Comparison of ENCODE assay signal across 9 cellular contexts in genomic region chr2:161415041-161415440, GRCh38. TPM values are rescaled to one million over a fixed set of nuclear protein-coding genes. Genes with fewer than 3 reads are reported as not detected.
DNase-seq lines count a peak whose midpoint lies in the region; ATAC-seq, FAIRE-seq and TF ChIP-seq lines count a peak whose summit lies in the region.
"Had no signal": no experiment of that assay in that cellular context is flagged by ENCODE, and none has a peak within 500 bp of the region (broad histone marks: within the 10 kb centered on the region; RNA-seq: fewer than 3 reads in every experiment).

No MANE protein-coding gene starts in this region.

- H3K27me3 Mint-ChIP-seq in CD14-positive monocyte (ENCODE audit: low read depth in 3 of 3) = peaks cover 61 to 72% (median 64%) of the 10 kb centered on the region in 3 donors
- peaks cover 79% of the 10 kb centered on the region for H3K27me3 Mint-ChIP-seq in mesothelial cell of epicardium (ENCODE audit: low read depth)

- WGBS in IMR-90 (ENCODE audit: extremely low coverage in 2 of 2, insufficient read length in 1 of 2), 2 experiments = 67% methylated on average over 3 of the region's 13 CpGs; no CpG with 5 or more reads in 1 of the 2 experiments

- peaks cover 8% of the 10 kb centered on the region; the same call in 1 of the 2 replicates for H4K20me1 ChIP-seq in IMR-90 (ENCODE audit: insufficient read depth, low read length)

- ATAC-seq in GM19035 (IDR thresholded peaks at IDR 0.05; ENCODE audit: unreplicated experiment) = peak; percentile 33
- ATAC-seq in IMR-90 (ENCODE audit: low read depth) = no peak

- no peak overlapping the region for H4K8ac ChIP-seq in IMR-90 (ENCODE audit: low read depth in 2 of 2, low read length in 2 of 2)

- POLR2A ChIA-PET in IMR-90 (lab: Charles Lee; ENCODE audit: unreplicated experiment) = no interaction called here

- H3K9ac ChIP-seq in IMR-90 (ENCODE audit: low read depth, low read length) (no peak overlapping the region), adipocyte (ENCODE audit: low read length) (peak overlapping the region; percentile 48)

- no peak overlapping the region for H4K5ac ChIP-seq in IMR-90 (ENCODE audit: low read depth, low read length)

- TF ChIP-seq POLR2A in IMR-90 (IDR thresholded peaks at IDR 0.05; ENCODE audit: low read depth, low read length) (no peak), GM12892 (IDR thresholded peaks at IDR 0.05; ENCODE audit: low read depth, low read length) (no peak)

- intact Hi-C loops in CD14-positive monocyte (cut with micrococcal nuclease) = no loop called here
- intact Hi-C loops in IMR-90 (cut with micrococcal nuclease) = no loop called here

- H3K56ac ChIP-seq in IMR-90 (ENCODE audit: extremely low read depth, insufficient read depth, low read length) = no peak overlapping the region

- dilution Hi-C loops in IMR-90 (cut with HindIII; ENCODE audit: low sequenced_read_pairs, unreplicated experiment) = no loop called here

- no peak overlapping the region for H3K14ac ChIP-seq in IMR-90 (replicated peaks; ENCODE audit: low read depth, low read length)

- no peaks in the 10 kb centered on the region; the same call in 1 of the 2 replicates for H3K9me1 ChIP-seq in IMR-90 (ENCODE audit: insufficient read depth, low read length)

- H3K4me2 ChIP-seq in IMR-90 (ENCODE audit: low read depth, low read length) = peak overlapping the region; percentile 68

- no TSS peak for BruUV-seq in IMR-90 (replicated peaks; lab: Mats Ljungman, UMichigan)

- CTCF ChIA-PET in IMR-90 (lab: Yijun Ruan, JAX) = interaction anchor here (0.9 kb wide), 1 partner anchor 9 kb away, joined by 3 read pairs; no protein-coding TSS in a partner anchor

- DNase-seq in CD14-positive monocyte (ENCODE audit: low spot score) (no peak), IMR-90 (no peak), adipocyte (ENCODE audit: low read depth) (no peak), mesothelial cell of epicardium (ENCODE audit: low spot score in 2 of 2, unreplicated experiment in 2 of 2) (peak in 1 of 2 experiments; percentile 40), occipital lobe (lab: John Stamatoyannopoulos, UW) (no peak), GM12892 (ENCODE audit: insufficient read length) (no peak), mucosa of gallbladder (ENCODE audit: low spot score) (no peak)

- H2AK5ac ChIP-seq in IMR-90 (ENCODE audit: low read depth, low read length) = no peak overlapping the region

- no peak overlapping the region for H3K4ac ChIP-seq in IMR-90 (ENCODE audit: low read depth, low read length)

- H3K18ac ChIP-seq in IMR-90 (ENCODE audit: low read depth, low read length) = no peak overlapping the region

- TF ChIP-seq RAD21 in IMR-90 (IDR thresholded peaks at IDR 0.05; ENCODE audit: low read length) = no peak

- peaks cover 4% of the 10 kb centered on the region for H3K4me1 ChIP-seq in IMR-90 (ENCODE audit: control insufficient read depth, insufficient read depth, low read length)
- H3K4me1 ChIP-seq in adipocyte (ENCODE audit: control insufficient read depth, insufficient read depth, low read length) = peaks cover 19% of the 10 kb centered on the region

- no peak overlapping the region for H3K23ac ChIP-seq in IMR-90 (ENCODE audit: low read depth, low read length)

- no peak overlapping the region for H2BK20ac ChIP-seq in IMR-90 (ENCODE audit: low read depth, low read length)

- no peak overlapping the region for H2AFZ ChIP-seq in IMR-90 (replicated peaks; ENCODE audit: low read length, poor library complexity)

- H3K9me3 Mint-ChIP-seq in CD14-positive monocyte (peaks cover 0 to 21% (median 11%) of the 10 kb centered on the region in 7 donors), mesothelial cell of epicardium (no peaks in the 10 kb centered on the region)

- FAIRE-seq in GM12892 (lab: Jason Lieb, UNC) = no peak
- FAIRE-seq: frontal cortex had no signal

- H3K27ac Mint-ChIP-seq in CD14-positive monocyte (no peak overlapping the region), mesothelial cell of epicardium (no peak overlapping the region)

- H3K4me1 Mint-ChIP-seq in CD14-positive monocyte (peaks cover 55% of the 10 kb centered on the region), mesothelial cell of epicardium (peaks cover 32% of the 10 kb centered on the region)

- H4K91ac ChIP-seq in IMR-90 (ENCODE audit: insufficient read depth, low read depth, low read length) = no peak overlapping the region

- H2BK5ac ChIP-seq in IMR-90 (ENCODE audit: low read depth, low read length, poor library complexity, severe bottlenecking) = no peak overlapping the region

- H2BK120ac ChIP-seq in IMR-90 (ENCODE audit: low read depth, low read length) = no peak overlapping the region

- H3K36me3 ChIP-seq in IMR-90 (ENCODE audit: control insufficient read depth, insufficient read depth, low read length) = no peaks in the 10 kb centered on the region
- H3K36me3 ChIP-seq in adipocyte (ENCODE audit: control insufficient read depth, insufficient read depth, low read length, severe bottlenecking) = peaks cover 4% of the 10 kb centered on the region

- no peak overlapping the region for H3K27ac ChIP-seq in IMR-90 (ENCODE audit: insufficient read depth, low read length)

- H3K36me3 Mint-ChIP-seq in CD14-positive monocyte = peaks cover 14 to 32% of the 10 kb centered on the region in 2 donors
- H3K36me3 Mint-ChIP-seq in mesothelial cell of epicardium = peaks cover 1% of the 10 kb centered on the region

- H3K27me3 ChIP-seq in IMR-90 (ENCODE audit: control insufficient read depth, insufficient read depth, low read length) = peaks cover 52% of the 10 kb centered on the region
- peaks cover 50% of the 10 kb centered on the region for H3K27me3 ChIP-seq in adipocyte (replicated peaks; ENCODE audit: control insufficient read depth, insufficient read depth, low read length)

- TF ChIP-seq CTCF in CD14-positive monocyte (IDR thresholded peaks at IDR 0.05) (no peak), IMR-90 (conservative IDR thresholded peaks at IDR 0.05; ENCODE audit: low read depth, low read length) (no peak), mesothelial cell of epicardium (IDR thresholded peaks at IDR 0.05; ENCODE audit: unreplicated experiment) (no peak)

- H3K9me3 ChIP-seq in IMR-90 (ENCODE audit: control insufficient read depth, insufficient read depth, low read length) = peaks cover 6% of the 10 kb centered on the region
- no peaks in the 10 kb centered on the region for H3K9me3 ChIP-seq in adipocyte (ENCODE audit: control insufficient read depth, low read length)

- H3K4me3 ChIP-seq in IMR-90 (ENCODE audit: insufficient read depth, low read depth, low read length) = peak overlapping the region; percentile 43
- peak overlapping the region; percentile 78 for H3K4me3 ChIP-seq in adipocyte (ENCODE audit: low read length)

- in situ Hi-C loops in IMR-90 (cut with MboI; ENCODE audit: low sequenced_read_pairs) = no loop called here

- H2BK15ac ChIP-seq in IMR-90 (ENCODE audit: low read depth, low read length) = no peak overlapping the region

- H3K4me3 Mint-ChIP-seq in CD14-positive monocyte (peak overlapping the region; percentile 18 to 91), mesothelial cell of epicardium (peak overlapping the region; percentile 58)

- no peak overlapping the region for H2AK9ac ChIP-seq in IMR-90 (replicated peaks; ENCODE audit: low read depth, low read length, poor library complexity)

- no peaks in the 10 kb centered on the region for H3K79me1 ChIP-seq in IMR-90 (ENCODE audit: low read depth in 1 of 2, low read length in 2 of 2)

TF ChIP-seq in IMR-90, 13 proteins besides CTCF, POLR2A, EP300 and RAD21:
- TF ChIP-seq RFX5 (IDR thresholded peaks at IDR 0.05; ENCODE audit: low read depth, low read length) = no peak
- no peak for TF ChIP-seq ELK1 (IDR thresholded peaks at IDR 0.05; ENCODE audit: borderline replicate concordance, low read depth, low read length)
- TF ChIP-seq RCOR1 (IDR thresholded peaks at IDR 0.05; ENCODE audit: insufficient replicate concordance, low read length) = no peak
- TF ChIP-seq FOS (IDR thresholded peaks at IDR 0.05; ENCODE audit: low read depth, low read length) = no peak
- no peak for TF ChIP-seq CEBPB (IDR thresholded peaks at IDR 0.05; ENCODE audit: low read depth, low read length)
- no peak for TF ChIP-seq USF2 (IDR thresholded peaks at IDR 0.05; ENCODE audit: low read depth, low read length)
- no peak for TF ChIP-seq SMC3 (IDR thresholded peaks at IDR 0.05; ENCODE audit: low read depth, low read length)
- no peak for TF ChIP-seq CHD1 (IDR thresholded peaks at IDR 0.05; ENCODE audit: low read depth, low read length)
- TF ChIP-seq MAZ (IDR thresholded peaks at IDR 0.05; ENCODE audit: borderline replicate concordance, low read depth, low read length) = no peak

RNA-seq across cellular contexts. Expression of gene TBR1, which starts 1.1 kb away (rescaled TPM):
- polyA plus RNA-seq in CD14-positive monocyte (not detected), IMR-90 (2012; rRNA removed) (0.06 TPM in 1 of 2 replicates, not detected in the other)
- total RNA-seq in IMR-90 (2012; rRNA removed) (not detected in 2 replicates), mesothelial cell of epicardium (0.09 to 0.13 TPM in 2 of 3 replicates, not detected in the other), occipital lobe (53.7 TPM), mucosa of gallbladder (not detected)
- 0.02 TPM in 1 of 2 replicates, not detected in the other for polyA plus RNA-seq in IMR-90 (2012; cell fraction: cytosol; rRNA removed)
- polyA plus RNA-seq in IMR-90 (2012; cell fraction: nucleus; rRNA removed; ENCODE audit: low replicate concordance) = 0.11 and 0.35 TPM in 2 replicates
- not detected for polyA plus RNA-seq in GM12892 (2012; ENCODE audit: missing spikeins)

Comparison
In these comparisons a context has a peak if more than half of its experiments do, and no peak if none do; other contexts are left out.
1. RNA of gene TBR1, which starts 1.1 kb away (total RNA-seq): 53.7 TPM in occipital lobe (single experiment); 0.09 to 0.13 TPM in mesothelial cell of epicardium, not detected in IMR-90 and not detected in mucosa of gallbladder (single experiment); every median in the first group is over 10 times any median in the second.